In the genomic region with DNA sequence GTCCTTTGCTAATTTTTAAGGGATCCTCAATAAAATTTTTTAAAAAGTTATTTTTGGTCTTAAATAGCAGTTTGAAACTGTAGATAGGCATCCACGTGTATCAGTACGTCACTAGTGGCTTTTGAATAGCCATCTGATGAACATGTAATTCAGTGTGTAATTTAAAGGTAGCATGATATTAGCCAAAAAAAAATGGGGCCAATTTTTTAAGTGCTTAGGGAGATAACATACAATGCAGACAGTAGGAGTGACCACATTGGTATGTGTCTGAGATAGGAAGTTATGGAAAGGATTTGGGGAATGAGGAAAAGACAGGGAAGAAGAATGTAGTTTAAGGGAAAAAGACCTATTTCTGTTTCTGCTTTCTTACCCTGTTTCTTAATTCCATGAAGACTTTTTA, we compare ENCODE assay signal across 13 cellular contexts. TPM values are rescaled to one million over a fixed set of nuclear protein-coding genes. Genes with fewer than 3 reads are reported as not detected.
DNase-seq lines count a peak whose midpoint lies in the region; ATAC-seq and TF ChIP-seq lines count a peak whose summit lies in the region.
"Had no signal": no experiment of that assay in that cellular context is flagged by ENCODE, and none has a peak within 500 bp of the region (broad histone marks: within the 10 kb centered on the region; RNA-seq: fewer than 3 reads in every experiment).

No MANE protein-coding gene starts in this region.

- TF ChIP-seq CTCF in activated B cell treated with CpG ODN at 0.5 μM for 24 hours (IDR thresholded peaks at IDR 0.05) (no peak), fibroblast of villous mesenchyme (IDR thresholded peaks at IDR 0.05; ENCODE audit: insufficient read depth, low read depth, low read length) (no peak), suprapubic skin (IDR thresholded peaks at IDR 0.05) (no peak)

- DNase-seq in EL: peak; percentile 57
- no peak for DNase-seq in activated B cell treated with CpG ODN at 0.5 μM for 24 hours
- DNase-seq in fibroblast of villous mesenchyme (ENCODE audit: low read depth): peak; percentile 29
- DNase-seq in suprapubic skin (ENCODE audit: low spot score in 2 of 2): no peak
- DNase-seq in stimulated activated naive CD8-positive, alpha-beta T cell treated with anti-CD3 and anti-CD28 coated beads, Interleukin-15, amount 100 ng/mL, for 72 hours: no peak
- DNase-seq: activated T-cell treated with anti-CD3 and anti-CD28 coated beads for 4 hours, NCI-H2081 treated with DMSO at 0.1 percent for 48 hours had no signal

- intact Hi-C loops in activated B cell treated with CpG ODN at 0.5 μM for 24 hours (cut with micrococcal nuclease): no loop called here

- CTCF ChIA-PET in activated B cell treated with CpG ODN at 0.5 μM for 24 hours (lab: Charles Lee): no interaction called here

- 70% methylated on average over 2 of the region's 2 CpGs for WGBS in suprapubic skin

- no peak overlapping the region for H3K4me3 ChIP-seq in fibroblast of villous mesenchyme (ENCODE audit: low read depth, low read length)
- H3K4me3 ChIP-seq in suprapubic skin: no peak overlapping the region
- H3K4me3 ChIP-seq: SK-N-MC had no signal

- ATAC-seq in activated B cell treated with CpG ODN at 0.5 μM for 24 hours (ENCODE audit: low read depth): no peak
- no peak for ATAC-seq in GM18867 (IDR thresholded peaks at IDR 0.05; ENCODE audit: unreplicated experiment)
- ATAC-seq in HG03571 (IDR thresholded peaks at IDR 0.05; ENCODE audit: unreplicated experiment): no peak
- ATAC-seq in stimulated activated naive CD8-positive, alpha-beta T cell treated with anti-CD3 and anti-CD28 coated beads, Interleukin-15, amount 100 ng/mL, for 72 hours: no peak
- ATAC-seq: activated CD4-positive, CD25-positive, alpha-beta regulatory T cell treated with anti-CD3 and anti-CD28 coated beads, Interleukin-2, amount 50 U/mL, for 24 hours; left lobe of liver had no signal

- peaks cover 23% of the 10 kb centered on the region for H3K36me3 ChIP-seq in suprapubic skin

- TF ChIP-seq POLR2A in suprapubic skin (IDR thresholded peaks at IDR 0.05): no peak

- no peaks in the 10 kb centered on the region for H3K9me3 Mint-ChIP-seq in activated B cell treated with CpG ODN at 0.5 μM for 24 hours
- no peaks in the 10 kb centered on the region for H3K9me3 Mint-ChIP-seq in stimulated activated naive CD8-positive, alpha-beta T cell treated with anti-CD3 and anti-CD28 coated beads, Interleukin-15, amount 100 ng/mL, for 72 hours

- no peak overlapping the region for H3K4me3 Mint-ChIP-seq in activated B cell treated with CpG ODN at 0.5 μM for 24 hours
- H3K4me3 Mint-ChIP-seq in stimulated activated naive CD8-positive, alpha-beta T cell treated with anti-CD3 and anti-CD28 coated beads, Interleukin-15, amount 100 ng/mL, for 72 hours: no peak overlapping the region

- peaks cover 40% of the 10 kb centered on the region for H3K4me1 Mint-ChIP-seq in activated B cell treated with CpG ODN at 0.5 μM for 24 hours
- H3K4me1 Mint-ChIP-seq in stimulated activated naive CD8-positive, alpha-beta T cell treated with anti-CD3 and anti-CD28 coated beads, Interleukin-15, amount 100 ng/mL, for 72 hours: peaks cover 22% of the 10 kb centered on the region

- H3K36me3 Mint-ChIP-seq in activated B cell treated with CpG ODN at 0.5 μM for 24 hours (ENCODE audit: low read depth): peaks cover 25% of the 10 kb centered on the region

- peaks cover 30% of the 10 kb centered on the region for H3K4me1 ChIP-seq in suprapubic skin

- H3K27ac ChIP-seq in suprapubic skin: peak overlapping the region; percentile 95
- H3K27ac ChIP-seq: SK-N-MC had no signal

- no peak for TF ChIP-seq EP300 in suprapubic skin (IDR thresholded peaks at IDR 0.05)

- H3K27me3 ChIP-seq in suprapubic skin: no peaks in the 10 kb centered on the region
- H3K27me3 ChIP-seq: ascending aorta had no signal

- POLR2A ChIA-PET in activated B cell treated with CpG ODN at 0.5 μM for 24 hours (lab: Charles Lee): no interaction called here

- no peaks in the 10 kb centered on the region for H3K27me3 Mint-ChIP-seq in activated B cell treated with CpG ODN at 0.5 μM for 24 hours
- no peaks in the 10 kb centered on the region for H3K27me3 Mint-ChIP-seq in stimulated activated naive CD8-positive, alpha-beta T cell treated with anti-CD3 and anti-CD28 coated beads, Interleukin-15, amount 100 ng/mL, for 72 hours

- no peaks in the 10 kb centered on the region for H3K9me3 ChIP-seq in suprapubic skin
- H3K9me3 ChIP-seq: ascending aorta had no signal

- peak overlapping the region; percentile 61 for H3K27ac Mint-ChIP-seq in activated B cell treated with CpG ODN at 0.5 μM for 24 hours
- no peak overlapping the region for H3K27ac Mint-ChIP-seq in stimulated activated naive CD8-positive, alpha-beta T cell treated with anti-CD3 and anti-CD28 coated beads, Interleukin-15, amount 100 ng/mL, for 72 hours

RNA-seq across cellular contexts. Expression of gene AP4E1, which starts 2.5 kb away (rescaled TPM):
- total RNA-seq in activated B cell treated with CpG ODN at 0.5 μM for 24 hours (11.1 and 13.4 TPM in 2 replicates), fibroblast of villous mesenchyme (16.4 and 26.3 TPM in 2 replicates), suprapubic skin (10 to 100 TPM; 12.7 to 18.7 (median 13.0) TPM)

Comparison
In these comparisons a context has a peak if more than half of its experiments do, and no peak if none do; other contexts are left out.
1. DNase-seq: peak in EL (single experiment) and fibroblast of villous mesenchyme (single experiment); none in activated B cell treated with CpG ODN at 0.5 μM for 24 hours (single experiment), suprapubic skin (0 of 2) and stimulated activated naive CD8-positive, alpha-beta T cell treated with anti-CD3 and anti-CD28 coated beads, Interleukin-15, amount 100 ng/mL, for 72 hours (0 of 2).